In genomic region chr11:64546600-64546999, GRCh38 we compare ENCODE assay signal across 18 cellular contexts. TPM values are rescaled to one million over a fixed set of nuclear protein-coding genes. Genes with fewer than 3 reads are reported as not detected.
DNase-seq lines count a peak whose midpoint lies in the region; ATAC-seq, FAIRE-seq and TF ChIP-seq lines count a peak whose summit lies in the region.
"Had no signal": no experiment of that assay in that cellular context is flagged by ENCODE, and none has a peak within 500 bp of the region (broad histone marks: within the 10 kb centered on the region; RNA-seq: fewer than 3 reads in every experiment).

No MANE protein-coding gene starts in this region.

- FAIRE-seq in kidney (lab: Jason Lieb, UNC) = no peak
- FAIRE-seq: GM19239, H1 had no signal

- no peaks in the 10 kb centered on the region for H3K9me3 ChIP-seq in left ventricle myocardium inferior (replicated peaks)
- no peaks in the 10 kb centered on the region for H3K9me3 ChIP-seq in kidney (ENCODE audit: control insufficient read depth in 1 of 2, low read length in 2 of 2)
- H3K9me3 ChIP-seq in spleen = peaks cover 0 to 9% (median 0%) of the 10 kb centered on the region in 8 donors
- H3K9me3 ChIP-seq: BE2C, Caco-2, HAP-1 had no signal

- H3K27ac ChIP-seq in left ventricle myocardium inferior (replicated peaks) = no peak overlapping the region
- no peak overlapping the region for H3K27ac ChIP-seq in kidney (ENCODE audit: low read depth in 2 of 2, low read length in 2 of 2)
- H3K27ac ChIP-seq in spleen = no peak overlapping the region

- TF ChIP-seq CTCF in left ventricle myocardium inferior (IDR thresholded peaks at IDR 0.05; ENCODE audit: borderline replicate concordance) = no peak
- TF ChIP-seq CTCF in kidney (IDR thresholded peaks at IDR 0.05; ENCODE audit: borderline replicate concordance, extremely low read depth, insufficient read depth) = no peak
- no peak for TF ChIP-seq CTCF in spleen (IDR thresholded peaks at IDR 0.05 in 8 of 11, conservative IDR thresholded peaks at IDR 0.05 in 3 of 11)

- no peak for TF ChIP-seq POLR2A in spleen (IDR thresholded peaks at IDR 0.05)

- intact Hi-C loops in left ventricle myocardium superior (cut with micrococcal nuclease) = no loop called here
- intact Hi-C loops in left ventricle myocardium inferior (cut with micrococcal nuclease) = no loop called here
- intact Hi-C loops in kidney (cut with DNase I) = no loop called here
- intact Hi-C loops in spleen (cut with DNase I; ENCODE audit: low total_unique reads) = no loop called here

- H3K36me3 ChIP-seq in left ventricle myocardium inferior (no peaks in the 10 kb centered on the region), kidney (ENCODE audit: control insufficient read depth in 1 of 2, insufficient read depth in 2 of 2, low read length in 2 of 2) (no peaks in the 10 kb centered on the region), spleen (no peaks in the 10 kb centered on the region)
- H3K36me3 ChIP-seq: BE2C, HAP-1 had no signal

- ATAC-seq in left ventricle myocardium superior = no peak
- ATAC-seq in HG02970 (IDR thresholded peaks at IDR 0.05; ENCODE audit: low FRiP score, unreplicated experiment) = no peak
- no peak for ATAC-seq in GM19452 (IDR thresholded peaks at IDR 0.05; ENCODE audit: unreplicated experiment)

- H3K27me3 ChIP-seq in left ventricle myocardium inferior (ENCODE audit: low read depth) (peaks cover 58% of the 10 kb centered on the region), spleen (replicated peaks in 1 of 7) (peaks cover 0 to 18% (median 0%) of the 10 kb centered on the region in 7 donors)
- H3K27me3 ChIP-seq: BE2C had no signal

- H3K4me3 ChIP-seq in left ventricle myocardium inferior = no peak overlapping the region
- H3K4me3 ChIP-seq in kidney (ENCODE audit: low read length in 2 of 2) = no peak overlapping the region
- H3K4me3 ChIP-seq in spleen = no peak overlapping the region
- H3K4me3 ChIP-seq: HAP-1 had no signal

- DNase-seq in left ventricle myocardium superior (peak; percentile 9), left ventricle myocardium inferior (no peak), M059J (ENCODE audit: low read depth) (peak; percentile 20), kidney (peak; percentile 55), spleen (peak; percentile 22), amniotic stem cell (lab: John Stamatoyannopoulos, UW) (no peak)
- DNase-seq: BE2C; Caco-2; CD8-positive, alpha-beta memory T cell; DMS53; GF-D8; HFFc6 had no signal

- WGBS in spleen, 5 donors = 84 to 93% (median 89%) methylated on average over 3 to 8 of the region's 8 CpGs

- H3K9ac ChIP-seq in kidney (ENCODE audit: low read length in 2 of 2) = no peak overlapping the region

- H3K4me1 ChIP-seq in left ventricle myocardium inferior (no peaks in the 10 kb centered on the region), kidney (ENCODE audit: control insufficient read depth in 1 of 2, insufficient read depth in 1 of 2, low read depth in 1 of 2, low read length in 2 of 2) (no peaks in the 10 kb centered on the region), spleen (no peaks in the 10 kb centered on the region)
- H3K4me1 ChIP-seq: BE2C, Caco-2, HAP-1 had no signal

RNA-seq across cellular contexts. Expression of gene SLC22A11, which starts 9.1 kb away (rescaled TPM):
- total RNA-seq in left ventricle myocardium superior (not detected), left ventricle myocardium inferior (not detected), kidney (9.4 TPM), spleen (1 to 10 TPM in 1 of 7 donors, under 1 TPM in 4, not detected in 2; 0.27 to 1.5 (median 0.72) TPM)
- not detected in 2 replicates for total RNA-seq in M059J (2014; rRNA removed; shearing (Covaris generic))
- polyA plus RNA-seq in kidney (ENCODE audit: insufficient read depth, low read depth, low replicate concordance) (105 TPM), spleen (under 1 TPM; 0.04 to 0.17 (median 0.16) TPM)
- total RNA-seq: CD8-positive, alpha-beta memory T cell; H1; HFFc6 had no signal
- polyA plus RNA-seq: CD8-positive, alpha-beta memory T cell; H1 had no signal

RNA-seq across cellular contexts. Expression of gene SLC22A12, which starts 44.4 kb away (rescaled TPM):
- total RNA-seq in left ventricle myocardium superior (not detected), left ventricle myocardium inferior (not detected), kidney (5.3 TPM), spleen (not detected)
- total RNA-seq in M059J (2014; rRNA removed; shearing (Covaris generic)) = not detected in 2 replicates
- polyA plus RNA-seq in kidney (ENCODE audit: insufficient read depth, low read depth, low replicate concordance) (85.9 TPM), spleen (not detected)
- total RNA-seq: A172; Caco-2; CD8-positive, alpha-beta memory T cell; H1; HFFc6 had no signal
- polyA plus RNA-seq: CD8-positive, alpha-beta memory T cell; H1 had no signal

Comparison
In these comparisons a context has a peak if more than half of its experiments do, and no peak if none do; other contexts are left out.
1. DNase-seq: peak in left ventricle myocardium superior (single experiment), M059J (single experiment), kidney (single experiment) and spleen (single experiment); none in left ventricle myocardium inferior (single experiment) and amniotic stem cell (single experiment).